In the genomic region with DNA sequence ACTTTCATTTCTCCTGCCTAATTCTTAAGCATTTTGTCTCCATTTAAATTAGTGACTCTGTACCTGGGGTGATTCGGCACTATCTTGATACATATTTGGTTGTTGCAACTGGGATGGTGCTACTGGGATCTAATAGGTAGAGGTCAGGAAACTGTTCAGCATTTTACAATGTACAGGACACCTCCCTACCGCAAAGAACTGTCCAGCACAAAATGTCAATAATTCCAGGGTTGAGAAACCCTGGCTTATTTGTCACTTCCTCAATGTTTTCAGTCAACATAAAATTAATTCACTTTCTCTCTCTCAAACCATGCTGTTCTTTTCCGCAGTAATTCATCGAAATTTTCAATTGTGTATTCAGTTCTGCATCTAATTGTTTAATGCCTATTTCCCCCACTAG, we compare ENCODE assay signal across 26 cellular contexts.
DNase-seq lines count a peak whose midpoint lies in the region; ATAC-seq and TF ChIP-seq lines count a peak whose summit lies in the region.
"Had no signal": no experiment of that assay in that cellular context is flagged by ENCODE, and none has a peak within 500 bp of the region (broad histone marks: within the 10 kb centered on the region; RNA-seq: fewer than 3 reads in every experiment).

No MANE protein-coding gene starts in this region.

- H3K79me2 ChIP-seq in GM23338 (replicated peaks; ENCODE audit: insufficient read depth) (no peaks in the 10 kb centered on the region), neural progenitor cell (ENCODE audit: low read depth) (no peaks in the 10 kb centered on the region)

- H4K20me1 ChIP-seq in GM23338 (replicated peaks; ENCODE audit: insufficient read depth) (no peaks in the 10 kb centered on the region), neural progenitor cell (ENCODE audit: low read depth) (no peaks in the 10 kb centered on the region)
- H4K20me1 ChIP-seq: BLaER1 had no signal

- H3K36me3 ChIP-seq in GM23338 (ENCODE audit: insufficient read depth) (no peaks in the 10 kb centered on the region), HEK293 (ENCODE audit: control insufficient read depth in 2 of 2, insufficient read depth in 1 of 2, low read length in 2 of 2) (no peaks in the 10 kb centered on the region), neural progenitor cell (no peaks in the 10 kb centered on the region)
- H3K36me3 ChIP-seq: BE2C, BLaER1 had no signal

- 0 out of 2 replicates have a peak overlapping the region, but pooled peaks have one; percentile 6 for H3K27ac Mint-ChIP-seq in GM23338
- no peak overlapping the region for H3K27ac Mint-ChIP-seq in neural progenitor cell
- H3K27ac Mint-ChIP-seq: CD14-positive monocyte; CD4-positive, alpha-beta memory T cell; CD4-positive, CD25-positive, alpha-beta regulatory T cell; CD8-positive, alpha-beta memory T cell had no signal

- H3K4me1 ChIP-seq in GM23338 (ENCODE audit: insufficient read depth) (no peaks in the 10 kb centered on the region), HEK293 (ENCODE audit: control insufficient read depth, insufficient read depth, low read length) (no peaks in the 10 kb centered on the region), neural progenitor cell (no peaks in the 10 kb centered on the region)
- H3K4me1 ChIP-seq: BE2C, BLaER1 had no signal

- intact Hi-C loops in posterior vena cava (cut with DNase I) = no loop called here

- no peak for ATAC-seq in GM23338
- ATAC-seq: GM12878 had no signal

- H3K9me3 ChIP-seq in HEK293 (ENCODE audit: control insufficient read depth, insufficient read depth, low read depth, low read length) (no peaks in the 10 kb centered on the region), neural progenitor cell (ENCODE audit: low read depth) (no peaks in the 10 kb centered on the region)
- H3K9me3 ChIP-seq: BE2C, BLaER1 had no signal

- no peak overlapping the region for H3K4me3 Mint-ChIP-seq in GM23338
- no peak overlapping the region for H3K4me3 Mint-ChIP-seq in neural progenitor cell
- H3K4me3 Mint-ChIP-seq: CD14-positive monocyte; CD4-positive, alpha-beta memory T cell; CD4-positive, CD25-positive, alpha-beta regulatory T cell; CD8-positive, alpha-beta memory T cell had no signal

- H3K27ac ChIP-seq in GM23338 (ENCODE audit: low read depth) (no peak overlapping the region), HEK293 (ENCODE audit: extremely low read depth, low read depth, low read length) (no peak overlapping the region), neural progenitor cell (no peak overlapping the region)
- H3K27ac ChIP-seq: BLaER1 had no signal

- H2AFZ ChIP-seq in GM23338 (no peak overlapping the region), neural progenitor cell (replicated peaks) (no peak overlapping the region)

- CTCF ChIA-PET in HEK293 (lab: Yijun Ruan, JAX) = no interaction called here

- no peak for TF ChIP-seq CTCF in GM23338 (conservative IDR thresholded peaks at IDR 0.05; ENCODE audit: low read depth in 2 of 2)
- TF ChIP-seq CTCF in HEK293 (tag by site-specific recombination; IDR thresholded peaks at IDR 0.05) = no peak
- TF ChIP-seq CTCF in neural progenitor cell (IDR thresholded peaks at IDR 0.05) = no peak

- H3K27me3 ChIP-seq in GM23338 (ENCODE audit: insufficient read depth) (no peaks in the 10 kb centered on the region), neural progenitor cell (no peaks in the 10 kb centered on the region)
- H3K27me3 ChIP-seq: BE2C, BLaER1 had no signal

- DNase-seq in NOMO-1 treated with DMSO at 0.1 percent for 48 hours (lab: John Stamatoyannopoulos, UW; ENCODE audit: unreplicated experiment) (peak; percentile 23), NOMO-1 (lab: John Stamatoyannopoulos, UW; ENCODE audit: unreplicated experiment in 2 of 2) (no peak), GM23338 (ENCODE audit: low spot score) (no peak), NCI-H69 (lab: John Stamatoyannopoulos, UW) (peak; percentile 26), NCI-H1930 (lab: John Stamatoyannopoulos, UW) (no peak), posterior vena cava (ENCODE audit: low spot score) (no peak), neural progenitor cell (ENCODE audit: low spot score) (no peak)
- DNase-seq: 8988T; ACHN; BE2C; C1 segment of cervical spinal cord; CD4-positive, alpha-beta memory T cell; CD4-positive, CD25-positive, alpha-beta regulatory T cell; CD8-positive, alpha-beta memory T cell; COR-L47; DMS 273 treated with DMSO at 0.1 percent for 48 hours; DMS153; DMS53; DMS79; DND-41; EL; GDM1 had no signal

- no peaks in the 10 kb centered on the region for H3K27me3 Mint-ChIP-seq in GM23338 (ENCODE audit: insufficient read depth, low read depth, poor library complexity)
- no peaks in the 10 kb centered on the region for H3K27me3 Mint-ChIP-seq in neural progenitor cell (ENCODE audit: insufficient read depth, low read depth)
- H3K27me3 Mint-ChIP-seq: CD4-positive, CD25-positive, alpha-beta regulatory T cell had no signal

- no peak overlapping the region for H3K9ac ChIP-seq in neural progenitor cell
- H3K9ac ChIP-seq: BLaER1 had no signal

- peaks cover 8% of the 10 kb centered on the region; the same call in 2 of the 3 replicates for H3K4me1 Mint-ChIP-seq in GM23338
- peaks cover 2% of the 10 kb centered on the region for H3K4me1 Mint-ChIP-seq in neural progenitor cell
- H3K4me1 Mint-ChIP-seq: CD14-positive monocyte; CD4-positive, alpha-beta memory T cell; CD4-positive, CD25-positive, alpha-beta regulatory T cell; CD8-positive, alpha-beta memory T cell had no signal

- POLR2A ChIA-PET in HEK293 (lab: Yijun Ruan, JAX) = no interaction called here

- H3K9me2 ChIP-seq in GM23338 (ENCODE audit: insufficient read depth) = no peaks in the 10 kb centered on the region

- no peaks in the 10 kb centered on the region for H3F3A ChIP-seq in GM23338 (replicated peaks; ENCODE audit: low read depth)
- H3F3A ChIP-seq in neural progenitor cell (ENCODE audit: low read depth) = no peaks in the 10 kb centered on the region

- H3K4me3 ChIP-seq in GM23338 (no peak overlapping the region), HEK293 (ENCODE audit: low read depth, low read length) (no peak overlapping the region), neural progenitor cell (no peak overlapping the region)
- H3K4me3 ChIP-seq: BLaER1, GM12878 had no signal

- H3K36me3 Mint-ChIP-seq in GM23338 (ENCODE audit: low read depth) = no peaks in the 10 kb centered on the region
- no peaks in the 10 kb centered on the region for H3K36me3 Mint-ChIP-seq in neural progenitor cell
- H3K36me3 Mint-ChIP-seq: CD14-positive monocyte; CD4-positive, alpha-beta memory T cell; CD4-positive, CD25-positive, alpha-beta regulatory T cell; CD8-positive, alpha-beta memory T cell had no signal

- H3K9me3 Mint-ChIP-seq in GM23338 (no peaks in the 10 kb centered on the region), neural progenitor cell (no peaks in the 10 kb centered on the region)

- H3K4me2 ChIP-seq in GM23338 (no peak overlapping the region), neural progenitor cell (no peak overlapping the region)
- H3K4me2 ChIP-seq: BLaER1 had no signal

TF ChIP-seq in GM23338, 12 proteins besides CTCF, POLR2A, EP300 and RAD21 (continues in another document):
- no peak for TF ChIP-seq EZH2 (IDR thresholded peaks at IDR 0.05; ENCODE audit: low read depth, unreplicated experiment)
- no peak for TF ChIP-seq ZNF331 (CRISPR knock-in tag; IDR thresholded peaks at IDR 0.05; ENCODE audit: low read depth)
- TF ChIP-seq JUNB (IDR thresholded peaks at IDR 0.05; ENCODE audit: unreplicated experiment) = no peak

TF ChIP-seq in HEK293, 187 proteins besides CTCF, POLR2A, EP300 and RAD21:
- no peak for TF ChIP-seq ZNF114 (tag by site-specific recombination; IDR thresholded peaks at IDR 0.05)
- TF ChIP-seq, protein P1, sequence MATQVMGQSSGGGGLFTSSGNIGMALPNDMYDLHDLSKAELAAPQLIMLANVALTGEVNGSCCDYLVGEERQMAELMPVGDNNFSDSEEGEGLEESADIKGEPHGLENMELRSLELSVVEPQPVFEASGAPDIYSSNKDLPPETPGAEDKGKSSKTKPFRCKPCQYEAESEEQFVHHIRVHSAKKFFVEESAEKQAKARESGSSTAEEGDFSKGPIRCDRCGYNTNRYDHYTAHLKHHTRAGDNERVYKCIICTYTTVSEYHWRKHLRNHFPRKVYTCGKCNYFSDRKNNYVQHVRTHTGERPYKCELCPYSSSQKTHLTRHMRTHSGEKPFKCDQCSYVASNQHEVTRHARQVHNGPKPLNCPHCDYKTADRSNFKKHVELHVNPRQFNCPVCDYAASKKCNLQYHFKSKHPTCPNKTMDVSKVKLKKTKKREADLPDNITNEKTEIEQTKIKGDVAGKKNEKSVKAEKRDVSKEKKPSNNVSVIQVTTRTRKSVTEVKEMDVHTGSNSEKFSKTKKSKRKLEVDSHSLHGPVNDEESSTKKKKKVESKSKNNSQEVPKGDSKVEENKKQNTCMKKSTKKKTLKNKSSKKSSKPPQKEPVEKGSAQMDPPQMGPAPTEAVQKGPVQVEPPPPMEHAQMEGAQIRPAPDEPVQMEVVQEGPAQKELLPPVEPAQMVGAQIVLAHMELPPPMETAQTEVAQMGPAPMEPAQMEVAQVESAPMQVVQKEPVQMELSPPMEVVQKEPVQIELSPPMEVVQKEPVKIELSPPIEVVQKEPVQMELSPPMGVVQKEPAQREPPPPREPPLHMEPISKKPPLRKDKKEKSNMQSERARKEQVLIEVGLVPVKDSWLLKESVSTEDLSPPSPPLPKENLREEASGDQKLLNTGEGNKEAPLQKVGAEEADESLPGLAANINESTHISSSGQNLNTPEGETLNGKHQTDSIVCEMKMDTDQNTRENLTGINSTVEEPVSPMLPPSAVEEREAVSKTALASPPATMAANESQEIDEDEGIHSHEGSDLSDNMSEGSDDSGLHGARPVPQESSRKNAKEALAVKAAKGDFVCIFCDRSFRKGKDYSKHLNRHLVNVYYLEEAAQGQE (tag by site-specific recombination; IDR thresholded peaks at IDR 0.05) = peak; percentile 69

Comparison
In these comparisons a context has a peak if more than half of its experiments do, and no peak if none do; other contexts are left out.
1. DNase-seq: peak in NOMO-1 treated with DMSO at 0.1 percent for 48 hours (single experiment) and NCI-H69 (single experiment); none in NOMO-1 (0 of 2), GM23338 (single experiment), NCI-H1930 (0 of 2), posterior vena cava (single experiment) and neural progenitor cell (single experiment).